In genomic region chr4:36351082-36351666, GRCh38 we compare ENCODE assay signal across 8 cellular contexts.
DNase-seq lines count a peak whose midpoint lies in the region; ATAC-seq and TF ChIP-seq lines count a peak whose summit lies in the region.

No MANE protein-coding gene starts in this region.

- peak; percentile 66 for ATAC-seq in GM18519 (IDR thresholded peaks at IDR 0.05; ENCODE audit: low FRiP score, unreplicated experiment)
- peak; percentile 52 for ATAC-seq in HG03342 (IDR thresholded peaks at IDR 0.05; ENCODE audit: unreplicated experiment)
- no peak for ATAC-seq in thoracic aorta (ENCODE audit: insufficient number of reproducible peaks, low FRiP score, low read depth)

- H3K4me3 Mint-ChIP-seq in activated T-cell treated with anti-CD3 and anti-CD28 coated beads, Interleukin-2, amount 50 U/mL, for 24 hours: no peak overlapping the region

- no peaks in the 10 kb centered on the region for H3K9me2 ChIP-seq in OCI-LY7 (ENCODE audit: insufficient read depth, low read length)

- POLR2A ChIA-PET in OCI-LY7 (lab: Charles Lee): no interaction called here

- in situ Hi-C loops in ACHN (cut with HindIII; ENCODE audit: low pct_ligation_motif_present, low pct_unique_long_range_greater_than_20kb, low sequenced_read_pairs): no loop called here

- H3K4me3 ChIP-seq in OCI-LY7 (ENCODE audit: low read depth, low read length, poor library complexity, severe bottlenecking) (no peak overlapping the region), fibroblast of mammary gland (ENCODE audit: control insufficient read depth, low read depth, low read length) (no peak overlapping the region), thoracic aorta (no peak overlapping the region)

- peak; percentile 88 for TF ChIP-seq CTCF in OCI-LY7 (conservative IDR thresholded peaks at IDR 0.05; ENCODE audit: low read length)
- peak; percentile 64 for TF ChIP-seq CTCF in fibroblast of mammary gland (conservative IDR thresholded peaks at IDR 0.05; ENCODE audit: control insufficient read depth, insufficient read depth, low read depth, low read length)
- TF ChIP-seq CTCF in thoracic aorta (IDR thresholded peaks at IDR 0.05): peak; percentile 36

- DNase-seq in ACHN: peak; percentile 58
- DNase-seq in OCI-LY7 (ENCODE audit: low spot score): peak; percentile 58
- peak; percentile 75 for DNase-seq in activated T-cell treated with anti-CD3 and anti-CD28 coated beads, Interleukin-2, amount 50 U/mL, for 24 hours
- peak; percentile 28 for DNase-seq in fibroblast of mammary gland (ENCODE audit: low read depth)
- peak; percentile 48 for DNase-seq in occipital lobe (lab: John Stamatoyannopoulos, UW)
- no peak for DNase-seq in thoracic aorta (ENCODE audit: low spot score)

- H3K27me3 Mint-ChIP-seq in activated T-cell treated with anti-CD3 and anti-CD28 coated beads, Interleukin-2, amount 50 U/mL, for 24 hours: no peaks in the 10 kb centered on the region

- no peaks in the 10 kb centered on the region for H3K36me3 Mint-ChIP-seq in activated T-cell treated with anti-CD3 and anti-CD28 coated beads, Interleukin-2, amount 50 U/mL, for 24 hours (ENCODE audit: low read depth)

- H3K79me2 ChIP-seq in OCI-LY7 (ENCODE audit: insufficient read depth, low read depth, low read length): no peaks in the 10 kb centered on the region

- H3K4me1 ChIP-seq in OCI-LY7 (ENCODE audit: insufficient read depth, low read length, poor library complexity, severe bottlenecking) (no peaks in the 10 kb centered on the region), thoracic aorta (ENCODE audit: control insufficient read depth in 1 of 2, low read depth in 2 of 2) (no peaks in the 10 kb centered on the region)

- no TSS peak for BruUV-seq in OCI-LY7 (replicated peaks; lab: Mats Ljungman, UMichigan)

- no peak overlapping the region for H3K27ac ChIP-seq in OCI-LY7 (ENCODE audit: low read depth, low read length, poor library complexity, severe bottlenecking)
- no peak overlapping the region for H3K27ac ChIP-seq in thoracic aorta

- no peak overlapping the region for H3K27ac Mint-ChIP-seq in activated T-cell treated with anti-CD3 and anti-CD28 coated beads, Interleukin-2, amount 50 U/mL, for 24 hours

- no peak overlapping the region for H2AFZ ChIP-seq in OCI-LY7 (ENCODE audit: low read length)

- H3K9me3 ChIP-seq in OCI-LY7 (ENCODE audit: low read length): no peaks in the 10 kb centered on the region
- H3K9me3 ChIP-seq in thoracic aorta: no peaks in the 10 kb centered on the region

- H4K20me1 ChIP-seq in OCI-LY7 (ENCODE audit: insufficient read depth, low read length): no peaks in the 10 kb centered on the region

- H3K36me3 ChIP-seq in OCI-LY7 (ENCODE audit: insufficient read depth, low read length): no peaks in the 10 kb centered on the region
- H3K36me3 ChIP-seq in thoracic aorta: no peaks in the 10 kb centered on the region

- intact Hi-C loops in OCI-LY7 (cut with micrococcal nuclease; ENCODE audit: unreplicated experiment): loop anchor here (2.0 to 10.0 kb wide), 2 partner anchors 48 to 1034 kb away; no protein-coding TSS in a partner anchor

- H3K9me3 Mint-ChIP-seq in activated T-cell treated with anti-CD3 and anti-CD28 coated beads, Interleukin-2, amount 50 U/mL, for 24 hours: no peaks in the 10 kb centered on the region

- CTCF ChIA-PET in OCI-LY7 (lab: Charles Lee; ENCODE audit: unreplicated experiment): no interaction called here

- H3K4me2 ChIP-seq in OCI-LY7 (ENCODE audit: low read length): no peak overlapping the region

- peaks cover 35% of the 10 kb centered on the region for H3K4me1 Mint-ChIP-seq in activated T-cell treated with anti-CD3 and anti-CD28 coated beads, Interleukin-2, amount 50 U/mL, for 24 hours (ENCODE audit: low read depth)

- H3K27me3 ChIP-seq in thoracic aorta (replicated peaks; ENCODE audit: insufficient read depth): no peaks in the 10 kb centered on the region

Comparison
In these comparisons a context has a peak if more than half of its experiments do, and no peak if none do; other contexts are left out.
1. CTCF ChIP-seq: peak in every context shown above with its lines; median percentile 88 in OCI-LY7; 64 in fibroblast of mammary gland; 36 in thoracic aorta.